ENCODE assay signal across 8 cellular contexts in genomic region chr1:205774277-205775014, GRCh38. TPM values are rescaled to one million over a fixed set of nuclear protein-coding genes. Genes with fewer than 3 reads are reported as not detected.
A peak's percentile ranks its signal among the peaks of the same experiment; 100 is the strongest.
DNase-seq lines count a peak whose midpoint lies in the region; ATAC-seq and TF ChIP-seq lines count a peak whose summit lies in the region.

No MANE protein-coding gene starts in this region.

- peak overlapping the region; percentile 74 to 91 for H3K9ac ChIP-seq in duodenal mucosa (ENCODE audit: low read depth in 1 of 2, low read length in 2 of 2)

- no peaks in the 10 kb centered on the region for H3K9me3 Mint-ChIP-seq in activated CD4-positive, alpha-beta T cell treated with anti-CD3 and anti-CD28 coated beads for 36 hours (ENCODE audit: low read depth)
- no peaks in the 10 kb centered on the region for H3K9me3 Mint-ChIP-seq in mesothelial cell of epicardium

- CTCF ChIA-PET in activated CD4-positive, alpha-beta T cell treated with anti-CD3 and anti-CD28 coated beads for 36 hours (lab: Charles Lee) = interaction anchor here (0.7 to 1.9 kb wide), 10 partner anchors 11 to 203 kb away, joined by 3 to 5 read pairs (median 3); no protein-coding TSS in a partner anchor

- peaks cover 0 to 3% of the 10 kb centered on the region in 2 donors for H3K36me3 ChIP-seq in duodenal mucosa (ENCODE audit: control insufficient read depth in 1 of 2, insufficient read depth in 2 of 2, low read length in 2 of 2)

- peak overlapping the region; percentile 90 for H3K27ac Mint-ChIP-seq in activated CD4-positive, alpha-beta T cell treated with anti-CD3 and anti-CD28 coated beads for 36 hours
- H3K27ac Mint-ChIP-seq in mesothelial cell of epicardium = no peak overlapping the region

- H3K27ac ChIP-seq in duodenal mucosa (ENCODE audit: low read depth, low read length) = peak overlapping the region; percentile 75

- POLR2A ChIA-PET in activated CD4-positive, alpha-beta T cell treated with anti-CD3 and anti-CD28 coated beads for 36 hours (lab: Charles Lee) = interaction anchor here (1.0 to 3.2 kb wide), 3 partner anchors 25 to 63 kb away, joined by 3 to 21 read pairs (median 3); partner anchors contain the start of gene NUCKS1

- H3K4me3 ChIP-seq in duodenal mucosa (ENCODE audit: low read depth in 1 of 2, low read length in 2 of 2) = peak overlapping the region; percentile 91 to 95

- peak overlapping the region; percentile 89 for H3K4me3 Mint-ChIP-seq in activated CD4-positive, alpha-beta T cell treated with anti-CD3 and anti-CD28 coated beads for 36 hours
- H3K4me3 Mint-ChIP-seq in mesothelial cell of epicardium = peak overlapping the region; percentile 86

- peak; percentile 9 for ATAC-seq in HG03095 (IDR thresholded peaks at IDR 0.05; ENCODE audit: unreplicated experiment)
- peak; percentile 9 for ATAC-seq in activated CD4-positive, alpha-beta T cell treated with anti-CD3 and anti-CD28 coated beads for 36 hours

- DNase-seq in GM03348 (ENCODE audit: low spot score) (peak; percentile 20), mesothelial cell of epicardium (ENCODE audit: low spot score in 2 of 2, unreplicated experiment in 2 of 2) (no peak), GM19238 (ENCODE audit: insufficient read length, low spot score) (no peak), HCEC 1CT (no peak)
- peak; percentile 57 for DNase-seq in activated CD4-positive, alpha-beta T cell treated with anti-CD3 and anti-CD28 coated beads for 36 hours
- peak; percentile 18 to 53 (median 30) for DNase-seq in stimulated activated naive CD4-positive, alpha-beta T cell (lab: John Stamatoyannopoulos, UW)

- H3K4me1 ChIP-seq in duodenal mucosa (ENCODE audit: control insufficient read depth in 1 of 2, insufficient read depth in 2 of 2, low read length in 2 of 2) = peaks cover 7 to 12% of the 10 kb centered on the region in 2 donors

- peaks cover 55% of the 10 kb centered on the region for H3K4me1 Mint-ChIP-seq in activated CD4-positive, alpha-beta T cell treated with anti-CD3 and anti-CD28 coated beads for 36 hours
- H3K4me1 Mint-ChIP-seq in mesothelial cell of epicardium = peaks cover 48% of the 10 kb centered on the region

- no peaks in the 10 kb centered on the region for H3K9me3 ChIP-seq in duodenal mucosa (ENCODE audit: control insufficient read depth in 1 of 2, low read length in 2 of 2)

- no peaks in the 10 kb centered on the region for H3K27me3 Mint-ChIP-seq in activated CD4-positive, alpha-beta T cell treated with anti-CD3 and anti-CD28 coated beads for 36 hours
- peaks cover 38% of the 10 kb centered on the region for H3K27me3 Mint-ChIP-seq in mesothelial cell of epicardium (ENCODE audit: low read depth)

- TF ChIP-seq CTCF in mesothelial cell of epicardium (IDR thresholded peaks at IDR 0.05; ENCODE audit: unreplicated experiment) = no peak

- intact Hi-C loops in activated CD4-positive, alpha-beta T cell treated with anti-CD3 and anti-CD28 coated beads for 36 hours (cut with DNase I, micrococcal nuclease) = loop anchor here (1.0 to 10.0 kb wide), 9 partner anchors 25 to 800 kb away; partner anchors contain the start of genes SLC41A1 (in 2 of the 2), PM20D1 (in 1 of the 2) and RHEX (in 1 of the 2)

- peaks cover 27% of the 10 kb centered on the region for H3K36me3 Mint-ChIP-seq in activated CD4-positive, alpha-beta T cell treated with anti-CD3 and anti-CD28 coated beads for 36 hours (ENCODE audit: low read depth)
- H3K36me3 Mint-ChIP-seq in mesothelial cell of epicardium = no peaks in the 10 kb centered on the region

- no peaks in the 10 kb centered on the region for H3K27me3 ChIP-seq in duodenal mucosa (ENCODE audit: control insufficient read depth in 1 of 2, insufficient read depth in 2 of 2, low read length in 2 of 2)

RNA-seq across cellular contexts. Expression of gene RAB29, which starts 0.8 kb away (rescaled TPM):
- total RNA-seq in activated CD4-positive, alpha-beta T cell treated with anti-CD3 and anti-CD28 coated beads for 36 hours = 10 to 100 TPM; 29.3 to 29.4 TPM
- 8.7 to 10.4 TPM (median 8.7 TPM) in 3 replicates for total RNA-seq in mesothelial cell of epicardium

RNA-seq across cellular contexts. Expression of gene NUCKS1, which starts 24.5 kb away (rescaled TPM):
- total RNA-seq in activated CD4-positive, alpha-beta T cell treated with anti-CD3 and anti-CD28 coated beads for 36 hours = 100 to 1,000 TPM; 189 to 260 TPM
- 280 to 304 TPM (median 289 TPM) in 3 replicates for total RNA-seq in mesothelial cell of epicardium

RNA-seq across cellular contexts. Expression of gene SLC41A1, which starts 38.6 kb away (rescaled TPM):
- total RNA-seq in activated CD4-positive, alpha-beta T cell treated with anti-CD3 and anti-CD28 coated beads for 36 hours = 10 to 100 TPM; 34.4 to 41.5 TPM
- 18.9 to 21.5 TPM (median 19.4 TPM) in 3 replicates for total RNA-seq in mesothelial cell of epicardium

Comparison
In these comparisons a context has a peak if more than half of its experiments do, and no peak if none do; other contexts are left out.
1. DNase-seq: peak in GM03348 (single experiment), activated CD4-positive, alpha-beta T cell treated with anti-CD3 and anti-CD28 coated beads for 36 hours (single experiment) and stimulated activated naive CD4-positive, alpha-beta T cell (6 of 6); none in mesothelial cell of epicardium (0 of 2), GM19238 (single experiment) and HCEC 1CT (single experiment).